In the genomic region with DNA sequence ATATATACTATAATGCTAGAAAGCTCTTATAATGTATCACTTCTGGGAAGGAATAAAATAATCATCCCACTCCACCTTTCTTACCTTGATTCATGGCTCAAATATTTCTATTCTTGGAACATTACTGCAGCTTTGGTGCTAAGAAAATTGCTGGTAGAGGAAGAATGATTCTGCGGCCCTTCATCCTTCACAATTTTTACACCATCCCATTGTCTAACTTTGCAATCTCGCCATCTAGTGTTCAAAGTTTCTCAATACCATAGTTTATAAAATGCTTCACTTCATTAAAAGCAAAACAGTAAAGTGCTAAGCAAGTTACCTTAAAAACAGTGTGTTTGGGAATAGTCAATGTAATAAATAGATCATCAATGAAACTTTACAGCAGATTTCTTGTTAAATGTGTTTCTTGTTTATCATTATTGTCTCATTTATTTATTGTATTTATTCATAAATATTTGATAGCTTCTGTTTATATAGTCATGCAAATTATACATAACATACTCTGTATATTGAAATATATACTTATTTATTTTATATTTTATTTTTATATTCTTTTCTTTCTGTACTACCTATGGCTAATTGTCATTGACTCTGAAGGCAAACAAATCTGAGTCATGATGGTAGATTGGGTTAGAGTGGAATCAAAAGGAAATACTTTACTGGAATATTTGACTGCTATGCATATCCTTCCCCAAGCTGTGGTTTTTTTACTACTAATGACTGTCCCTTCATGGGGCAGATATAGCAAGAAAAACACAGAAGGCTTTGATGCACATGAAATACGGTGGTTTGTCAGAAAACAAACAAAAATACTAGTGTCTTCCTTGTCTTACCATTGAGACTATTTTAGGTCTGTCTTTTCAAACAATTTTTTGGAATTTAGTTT, we compare ENCODE assay signal across 9 cellular contexts.
DNase-seq lines count a peak whose midpoint lies in the region; ATAC-seq and TF ChIP-seq lines count a peak whose summit lies in the region.
"Had no signal": no experiment of that assay in that cellular context is flagged by ENCODE, and none has a peak within 500 bp of the region (broad histone marks: within the 10 kb centered on the region; RNA-seq: fewer than 3 reads in every experiment).

No MANE protein-coding gene starts in this region.

- CTCF ChIA-PET in AG04450 (lab: Charles Lee) = interaction anchor here (0.5 to 4.4 kb wide), 48 partner anchors 10 to 885 kb away, joined by 3 to 35 read pairs (median 4); a partner anchor contains a TSS

- TF ChIP-seq CTCF in AG04450 (IDR thresholded peaks at IDR 0.05; ENCODE audit: low read depth, low read length) (peak; percentile 67), OCI-LY3 (IDR thresholded peaks at IDR 0.05; ENCODE audit: low read depth, low read length) (peak; percentile 74), epithelial cell of esophagus (IDR thresholded peaks at IDR 0.05; ENCODE audit: insufficient read depth, low read depth, low read length, missing control alignments) (peak; percentile 57), omental fat pad (IDR thresholded peaks at IDR 0.05) (no peak)

- H3K27ac ChIP-seq in AG04450 (ENCODE audit: low read depth, low read length) = no peak overlapping the region
- H3K27ac ChIP-seq in OCI-LY3 (ENCODE audit: low read length) = peak overlapping the region; percentile 74; the same call in 1 of the 2 replicates
- H3K27ac ChIP-seq: epithelial cell of prostate had no signal

- H3K27me3 ChIP-seq in AG04450 (ENCODE audit: control insufficient read depth, insufficient read depth, low read length) (no peaks in the 10 kb centered on the region), OCI-LY3 (ENCODE audit: low read depth, low read length) (no peaks in the 10 kb centered on the region)

- H2AFZ ChIP-seq in OCI-LY3 (ENCODE audit: low read depth, low read length) = no peak overlapping the region

- peak overlapping the region; percentile 74 for H3K4me2 ChIP-seq in OCI-LY3 (ENCODE audit: low read length)

- H3K79me2 ChIP-seq in OCI-LY3 (ENCODE audit: low read length) = no peaks in the 10 kb centered on the region

- DNase-seq in AG04450 (ENCODE audit: low read depth, low spot score) = peak; percentile 15
- peak; percentile 54 for DNase-seq in epithelial cell of esophagus (ENCODE audit: low read depth)
- DNase-seq in omental fat pad (ENCODE audit: low spot score) = no peak
- DNase-seq in activated CD4-positive, alpha-beta T cell treated with anti-CD3 and anti-CD28 coated beads, Interleukin-2, amount 50 U/mL, for 4 hours = no peak

- H3K36me3 ChIP-seq in OCI-LY3 (replicated peaks; ENCODE audit: low read depth, low read length) = peaks cover 3% of the 10 kb centered on the region

- no peaks in the 10 kb centered on the region for H3K9me3 ChIP-seq in AG04450 (ENCODE audit: control insufficient read depth, insufficient read depth, low read length)
- no peaks in the 10 kb centered on the region for H3K9me3 ChIP-seq in OCI-LY3 (ENCODE audit: insufficient read depth, low read length)

- no peak overlapping the region for H3K9ac ChIP-seq in OCI-LY3 (ENCODE audit: low read length)

- H3K4me1 ChIP-seq in OCI-LY3 (ENCODE audit: low read length) = peaks cover 24% of the 10 kb centered on the region

- H3K4me3 ChIP-seq in AG04450 (ENCODE audit: low read depth, low read length) = no peak overlapping the region
- peak overlapping the region; percentile 26; the same call in 1 of the 2 replicates for H3K4me3 ChIP-seq in OCI-LY3 (ENCODE audit: low read length)
- H3K4me3 ChIP-seq in epithelial cell of esophagus (ENCODE audit: low read length) = no peak overlapping the region

- H4K20me1 ChIP-seq in OCI-LY3 (ENCODE audit: insufficient read depth, low read length) = no peaks in the 10 kb centered on the region

- ATAC-seq in GM18519 (IDR thresholded peaks at IDR 0.05; ENCODE audit: low FRiP score, unreplicated experiment) (peak; percentile 67), HG03571 (IDR thresholded peaks at IDR 0.05; ENCODE audit: unreplicated experiment) (peak; percentile 44), omental fat pad (ENCODE audit: low FRiP score) (peak; percentile 66), HG03097 (IDR thresholded peaks at IDR 0.05; ENCODE audit: low FRiP score, unreplicated experiment) (no peak)

- POLR2A ChIA-PET in AG04450 (lab: Yijun Ruan, JAX) = no interaction called here

Comparison
In these comparisons a context has a peak if more than half of its experiments do, and no peak if none do; other contexts are left out.
1. DNase-seq: peak in AG04450 (single experiment) and epithelial cell of esophagus (single experiment); none in omental fat pad (single experiment) and activated CD4-positive, alpha-beta T cell treated with anti-CD3 and anti-CD28 coated beads, Interleukin-2, amount 50 U/mL, for 4 hours (0 of 2).
2. CTCF ChIP-seq: peak in AG04450 (single experiment), OCI-LY3 (single experiment) and epithelial cell of esophagus (single experiment); none in omental fat pad (0 of 3).